ENCODE assay signal across 29 cellular contexts in genomic region chr15:26766262-26766661, GRCh38.
"Had no signal": no experiment of that assay in that cellular context is flagged by ENCODE, and none has a peak within 500 bp of the region (broad histone marks: within the 10 kb centered on the region; RNA-seq: fewer than 3 reads in every experiment).

No MANE protein-coding gene starts in this region.

- H3K79me2 ChIP-seq: hepatocyte had no signal

- H3K36me3 Mint-ChIP-seq: memory B cell; naive B cell; stimulated activated memory B cell treated with anti-CD40 and anti-IgM and Interleukin-4, amounts not matched to agents 10 μg/mL and 1 μg/mL and 100 μg/mL, for 72 hours had no signal

- H3K27ac ChIP-seq: epithelial cell of prostate, esophagus squamous epithelium, gastroesophageal sphincter, hepatocyte, left ventricle myocardium inferior, lower lobe of right lung, neutrophil, psoas muscle, spleen, testis, tibial nerve had no signal

- H3K27ac Mint-ChIP-seq: memory B cell; naive B cell; nephron; stimulated activated memory B cell treated with anti-CD40 and anti-IgM and Interleukin-4, amounts not matched to agents 10 μg/mL and 1 μg/mL and 100 μg/mL, for 72 hours; stimulated activated naive CD8-positive, alpha-beta T cell treated with anti-CD3 and anti-CD28 coated beads, Interleukin-15, amount 100 ng/mL, for 72 hours had no signal

- H3K9me3 Mint-ChIP-seq: nephron; stimulated activated naive CD8-positive, alpha-beta T cell treated with anti-CD3 and anti-CD28 coated beads, Interleukin-15, amount 100 ng/mL, for 72 hours had no signal

- H3K4me3 Mint-ChIP-seq: central memory CD8-positive, alpha-beta T cell; memory B cell; naive B cell; nephron; stimulated activated memory B cell treated with anti-CD40 and anti-IgM and Interleukin-4, amounts not matched to agents 10 μg/mL and 1 μg/mL and 100 μg/mL, for 72 hours; stimulated activated naive CD8-positive, alpha-beta T cell treated with anti-CD3 and anti-CD28 coated beads, Interleukin-15, amount 100 ng/mL, for 72 hours had no signal

- H3K4me2 ChIP-seq: hepatocyte had no signal

- H3K36me3 ChIP-seq: esophagus squamous epithelium, gastroesophageal sphincter, left ventricle myocardium inferior, lower lobe of right lung, neutrophil, spleen, tibial nerve had no signal

- DNase-seq: cortex of kidney; dorsolateral prefrontal cortex; effector CD8-positive, alpha-beta T cell; esophagus squamous epithelium; foreskin fibroblast; kidney; left cardiac atrium; left ventricle myocardium inferior; lower lobe of right lung; midbrain; naive B cell; psoas muscle; spleen; stimulated activated CD4-positive, alpha-beta T cell treated with anti-CD3 and anti-CD28 coated beads, Interleukin-15, amount 100 ng/mL, for 24 hours; stimulated activated CD4-positive, alpha-beta T cell treated with anti-CD3 and anti-CD28 coated beads, Interleukin-1b, Interleukin-23, amount 100 ng/mL, for 48 hours; stimulated activated CD4-positive, alpha-beta T cell treated with anti-CD3 and anti-CD28 coated beads, Interleukin-4, amount 100 ng/mL, for 24 hours; stimulated activated naive CD8-positive, alpha-beta T cell treated with anti-CD3 and anti-CD28 coated beads, Interleukin-15, amount 100 ng/mL, for 72 hours; testis had no signal

- H3K4me1 Mint-ChIP-seq: central memory CD8-positive, alpha-beta T cell; memory B cell; naive B cell; stimulated activated memory B cell treated with anti-CD40 and anti-IgM and Interleukin-4, amounts not matched to agents 10 μg/mL and 1 μg/mL and 100 μg/mL, for 72 hours; stimulated activated naive CD8-positive, alpha-beta T cell treated with anti-CD3 and anti-CD28 coated beads, Interleukin-15, amount 100 ng/mL, for 72 hours had no signal

- H3K9me3 ChIP-seq: esophagus squamous epithelium, gastroesophageal sphincter, left ventricle myocardium inferior, lower lobe of right lung, neutrophil, psoas muscle, testis, tibial nerve had no signal

- H3K4me1 ChIP-seq: esophagus squamous epithelium, lower lobe of right lung, psoas muscle, testis had no signal

- H3K27me3 ChIP-seq: testis had no signal

- ATAC-seq: gastroesophageal sphincter; lower lobe of right lung; psoas muscle; sciatic nerve; stimulated activated memory B cell treated with anti-CD40 and anti-IgM and Interleukin-4, amounts not matched to agents 10 μg/mL and 1 μg/mL and 100 μg/mL, for 72 hours; stimulated activated naive CD8-positive, alpha-beta T cell treated with anti-CD3 and anti-CD28 coated beads, Interleukin-15, amount 100 ng/mL, for 72 hours had no signal

- FAIRE-seq: endometrium, kidney had no signal

- H3K4me3 ChIP-seq: esophagus squamous epithelium, gastroesophageal sphincter, hepatocyte, left ventricle myocardium inferior, lower lobe of right lung, psoas muscle, spleen, testis, tibial nerve had no signal

- H2AFZ ChIP-seq: hepatocyte had no signal

- H3K27me3 Mint-ChIP-seq: central memory CD8-positive, alpha-beta T cell; memory B cell; stimulated activated memory B cell treated with anti-CD40 and anti-IgM and Interleukin-4, amounts not matched to agents 10 μg/mL and 1 μg/mL and 100 μg/mL, for 72 hours had no signal
